In genomic region chr5:87327998-87328397, GRCh38 we compare ENCODE assay signal across 13 cellular contexts.
"Had no signal": no experiment of that assay in that cellular context is flagged by ENCODE, and none has a peak within 500 bp of the region (broad histone marks: within the 10 kb centered on the region; RNA-seq: fewer than 3 reads in every experiment).

No MANE protein-coding gene starts in this region.

- ATAC-seq: activated CD8-positive, alpha-beta T cell treated with anti-CD3 and anti-CD28 coated beads for 36 hours; effector memory CD8-positive, alpha-beta T cell had no signal

- H3K9me3 Mint-ChIP-seq: activated T-cell treated with anti-CD3 and anti-CD28 coated beads, Interleukin-2, amount 50 U/mL, for 72 hours; effector memory CD8-positive, alpha-beta T cell; neural crest cell had no signal

- H3K27me3 ChIP-seq: ovary, thyroid gland had no signal

- DNase-seq: activated CD8-positive, alpha-beta memory T cell treated with anti-CD3 and anti-CD28 coated beads, Interleukin-2, amount 50 U/mL, for 4 hours; activated CD8-positive, alpha-beta T cell treated with anti-CD3 and anti-CD28 coated beads for 36 hours; activated T-cell treated with anti-CD3 and anti-CD28 coated beads, Interleukin-2, amount 50 U/mL, for 72 hours; caudate nucleus; effector memory CD8-positive, alpha-beta T cell; left ventricle myocardium inferior; mesendoderm; ovary; stimulated activated CD4-positive, alpha-beta T cell treated with anti-CD3 and anti-CD28 coated beads, Interleukin-15, amount 100 ng/mL, for 24 hours; T-helper 9 cell; thyroid gland had no signal

- H3K4me3 ChIP-seq: left ventricle myocardium inferior, ovary, thyroid gland had no signal

- H3K27me3 Mint-ChIP-seq: activated CD8-positive, alpha-beta T cell treated with anti-CD3 and anti-CD28 coated beads for 36 hours; dendritic cell treated with granulocyte-macrophage colony-stimulating factor and Interleukin-4, amounts not matched to agents 40 ng/mL and 50 ng/mL, for 4 days; effector memory CD8-positive, alpha-beta T cell had no signal

- H3K4me1 Mint-ChIP-seq: neural crest cell had no signal

- H3K4me3 Mint-ChIP-seq: activated CD8-positive, alpha-beta T cell treated with anti-CD3 and anti-CD28 coated beads for 36 hours; activated T-cell treated with anti-CD3 and anti-CD28 coated beads, Interleukin-2, amount 50 U/mL, for 72 hours; dendritic cell treated with granulocyte-macrophage colony-stimulating factor and Interleukin-4, amounts not matched to agents 40 ng/mL and 50 ng/mL, for 4 days; effector memory CD8-positive, alpha-beta T cell; neural crest cell had no signal

- H3K36me3 ChIP-seq: ovary, thyroid gland had no signal

- H3K27ac ChIP-seq: left ventricle myocardium inferior, ovary, thyroid gland had no signal

- H3K27ac Mint-ChIP-seq: activated CD8-positive, alpha-beta T cell treated with anti-CD3 and anti-CD28 coated beads for 36 hours; activated T-cell treated with anti-CD3 and anti-CD28 coated beads, Interleukin-2, amount 50 U/mL, for 72 hours; dendritic cell treated with granulocyte-macrophage colony-stimulating factor and Interleukin-4, amounts not matched to agents 40 ng/mL and 50 ng/mL, for 4 days had no signal

- H3K9me3 ChIP-seq: left ventricle myocardium inferior, ovary, thyroid gland had no signal
